In the genomic region with DNA sequence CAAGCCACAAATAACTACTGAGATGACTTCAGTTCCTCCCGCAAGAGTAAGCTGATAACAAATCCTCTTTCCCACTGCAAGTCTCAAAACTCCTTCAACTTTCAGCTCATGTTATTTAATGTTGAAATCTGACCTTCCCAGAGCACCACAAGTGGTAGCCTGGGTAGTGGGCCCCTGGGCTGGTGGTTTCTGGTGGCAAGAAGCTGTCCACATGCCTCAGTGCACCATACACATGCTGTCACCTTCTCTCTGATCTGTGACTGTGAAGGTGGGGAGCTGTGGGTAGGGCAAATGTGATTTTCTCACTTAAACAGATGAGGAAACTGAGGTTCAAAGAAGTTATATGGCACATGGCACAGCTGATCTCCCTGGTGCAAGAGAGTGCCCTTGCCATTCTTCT, we compare ENCODE assay signal across 25 cellular contexts.
"Had no signal": no experiment of that assay in that cellular context is flagged by ENCODE, and none has a peak within 500 bp of the region (broad histone marks: within the 10 kb centered on the region; RNA-seq: fewer than 3 reads in every experiment).

No MANE protein-coding gene starts in this region.

- ATAC-seq: T-helper 17 cell had no signal

- H3K4me3 Mint-ChIP-seq: activated naive CD4-positive, alpha-beta T cell treated with anti-CD3 and anti-CD28 coated beads for 36 hours; activated naive CD8-positive, alpha-beta T cell; activated T-helper 1 cell treated with anti-CD3 and anti-CD28 coated beads, Interleukin-12 subunit alpha, Interleukin-12 subunit beta, Interleukin-2, Interleukin-4 antibody, amounts not matched to agents 30 ng/mL and 10 ng/mL and 1 ng/mL, durations not matched to agents 14 hours and 24 hours and 36 hours; T-helper 17 cell; WTC11 had no signal

- H3K36me3 Mint-ChIP-seq: WTC11 had no signal

- H3K9me3 ChIP-seq: adrenal gland, breast epithelium had no signal

- H3K4me3 ChIP-seq: adrenal gland, breast epithelium, K562 had no signal

- H3K27me3 ChIP-seq: adrenal gland, breast epithelium had no signal

- H3K27ac ChIP-seq: adrenal gland, breast epithelium had no signal

- H3K4me1 ChIP-seq: adrenal gland, breast epithelium had no signal

- H3K36me3 ChIP-seq: adrenal gland, breast epithelium had no signal

- H3K27me3 Mint-ChIP-seq: activated naive CD8-positive, alpha-beta T cell; T-helper 17 cell had no signal

- H3K27ac Mint-ChIP-seq: activated naive CD4-positive, alpha-beta T cell treated with anti-CD3 and anti-CD28 coated beads for 36 hours; activated naive CD8-positive, alpha-beta T cell; activated T-helper 1 cell treated with anti-CD3 and anti-CD28 coated beads, Interleukin-12 subunit alpha, Interleukin-12 subunit beta, Interleukin-2, Interleukin-4 antibody, amounts not matched to agents 30 ng/mL and 10 ng/mL and 1 ng/mL, durations not matched to agents 14 hours and 24 hours and 36 hours; T-helper 17 cell; WTC11 had no signal

- H3K9me3 Mint-ChIP-seq: activated naive CD4-positive, alpha-beta T cell treated with anti-CD3 and anti-CD28 coated beads for 36 hours; activated T-helper 1 cell treated with anti-CD3 and anti-CD28 coated beads, Interleukin-12 subunit alpha, Interleukin-12 subunit beta, Interleukin-2, Interleukin-4 antibody, amounts not matched to agents 30 ng/mL and 10 ng/mL and 1 ng/mL, durations not matched to agents 14 hours and 24 hours and 36 hours; WTC11 had no signal

- FAIRE-seq: K562 had no signal

- H3K4me1 Mint-ChIP-seq: T-helper 17 cell had no signal

- DNase-seq: activated CD4-positive, alpha-beta T cell treated with anti-CD3 and anti-CD28 coated beads, Interleukin-2, amount 50 U/mL, for 1 hour; activated CD8-positive, alpha-beta memory T cell treated with anti-CD3 and anti-CD28 coated beads for 24 hours; activated effector memory CD4-positive, alpha-beta T cell treated with anti-CD3 and anti-CD28 coated beads, Interleukin-2, amount 50 U/mL, for 16 hours; activated naive CD4-positive, alpha-beta T cell treated with anti-CD3 and anti-CD28 coated beads for 36 hours; aorta; caudate nucleus; Karpas-422; MM.1S; NCI-H1105; NCI-H1436; NCI-H1694 treated with DMSO at 0.1 percent for 48 hours; NCI-H2029 treated with DMSO at 0.1 percent for 48 hours; NCI-H345; NCI-H510A; NCI-H526 treated with DMSO at 0.1 percent for 48 hours; NCI-H82; SIG-M5; T-helper 17 cell; T-helper 9 cell had no signal
